Comparison of ENCODE assay signal across 8 cellular contexts in the genomic region with DNA sequence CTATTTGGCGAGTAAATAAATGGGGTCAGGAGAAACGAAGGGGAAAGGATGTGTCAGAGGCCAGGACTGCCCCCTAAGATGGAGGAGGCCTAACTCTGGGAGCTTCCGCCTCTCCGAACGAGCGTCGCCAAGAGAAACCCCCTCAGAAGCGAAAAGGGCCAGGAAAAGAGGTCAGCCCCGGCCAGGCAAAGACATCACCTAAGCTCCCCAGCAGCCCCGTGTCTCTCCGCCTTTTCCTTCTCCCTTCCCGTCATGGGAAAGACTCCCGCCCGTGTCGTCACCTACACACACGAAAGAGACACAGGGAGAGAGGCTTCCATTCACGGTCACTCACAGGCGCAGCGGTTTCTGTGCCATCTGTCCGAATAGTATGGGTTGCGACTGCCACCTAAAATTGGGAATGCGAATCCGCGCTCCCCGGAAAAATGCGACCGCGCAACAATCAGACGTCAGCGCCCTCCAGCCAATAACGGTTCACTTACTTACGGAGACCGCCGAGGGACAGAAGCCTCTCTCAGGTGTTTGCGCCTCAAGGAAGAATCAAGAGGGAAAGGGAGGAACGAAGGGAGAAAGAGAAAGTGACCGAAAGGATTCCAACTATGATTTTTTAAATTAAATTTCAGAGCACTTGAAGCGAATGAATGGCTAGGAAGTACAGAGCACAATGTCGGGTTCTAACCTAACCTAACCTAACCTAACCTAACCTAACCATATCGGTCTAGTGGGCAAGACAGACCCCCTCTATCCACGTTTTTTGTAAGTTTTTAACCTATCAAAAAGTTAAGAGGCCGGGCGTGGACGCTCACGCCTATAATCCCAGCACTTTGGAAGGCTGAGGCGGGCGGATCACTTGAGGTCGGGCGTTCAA.
DNase-seq lines count a peak whose midpoint lies in the region; ATAC-seq and TF ChIP-seq lines count a peak whose summit lies in the region.

CWF19L1 (minus strand) TSS at position 402 of the 868 bp plus-strand sequence; CDS start at position 357, 45 bp downstream.

- DNase-seq in DMS 273 (lab: John Stamatoyannopoulos, UW; ENCODE audit: unreplicated experiment) = peak; percentile 90
- peak; percentile 51 for DNase-seq in LNCaP clone FGC (ENCODE audit: low read depth)
- DNase-seq in SHP77 (lab: John Stamatoyannopoulos, UW) = peak; percentile 53 to 88
- DNase-seq in activated effector memory CD4-positive, alpha-beta T cell treated with anti-CD3 and anti-CD28 coated beads, Interleukin-2, amount 50 U/mL, for 16 hours = peak; percentile 91
- peak; percentile 68 for DNase-seq in fibroblast of the conjunctiva (ENCODE audit: low read depth)
- DNase-seq in nephron progenitor cell = peak; percentile 78

- peak within 1 kb of the TSS; percentile 76 for H3K4me3 ChIP-seq in LNCaP clone FGC (ENCODE audit: low read depth, low read length)

- H3K4me1 Mint-ChIP-seq in nephron progenitor cell = peaks cover 18% of the 10 kb centered on the region
- H3K4me1 Mint-ChIP-seq in stimulated activated naive CD8-positive, alpha-beta T cell treated with anti-CD3 and anti-CD28 coated beads, Interleukin-15, Interleukin-2, amounts not matched to agents 100 ng/mL and 50 ng/mL, for 24 hours (ENCODE audit: low read depth) = peaks cover 28% of the 10 kb centered on the region

- peaks cover 3% of the 10 kb centered on the region for H3K27me3 Mint-ChIP-seq in nephron progenitor cell (ENCODE audit: low read depth, poor library complexity)
- no peaks in the 10 kb centered on the region for H3K27me3 Mint-ChIP-seq in stimulated activated naive CD8-positive, alpha-beta T cell treated with anti-CD3 and anti-CD28 coated beads, Interleukin-15, Interleukin-2, amounts not matched to agents 100 ng/mL and 50 ng/mL, for 24 hours

- peak within 1 kb of the TSS; percentile 100 for H3K27ac Mint-ChIP-seq in nephron progenitor cell
- H3K27ac Mint-ChIP-seq in stimulated activated naive CD8-positive, alpha-beta T cell treated with anti-CD3 and anti-CD28 coated beads, Interleukin-15, Interleukin-2, amounts not matched to agents 100 ng/mL and 50 ng/mL, for 24 hours = peak within 1 kb of the TSS; percentile 100

- H3K4me3 Mint-ChIP-seq in nephron progenitor cell = peak within 1 kb of the TSS; percentile 100
- H3K4me3 Mint-ChIP-seq in stimulated activated naive CD8-positive, alpha-beta T cell treated with anti-CD3 and anti-CD28 coated beads, Interleukin-15, Interleukin-2, amounts not matched to agents 100 ng/mL and 50 ng/mL, for 24 hours = peak within 1 kb of the TSS; percentile 100

- peak; percentile 75 for ATAC-seq in GM21717 (IDR thresholded peaks at IDR 0.05; ENCODE audit: unreplicated experiment)

- TF ChIP-seq CTCF in LNCaP clone FGC (IDR thresholded peaks at IDR 0.05; ENCODE audit: control insufficient read depth, extremely low read depth, insufficient read depth) (no peak), nephron progenitor cell (IDR thresholded peaks at IDR 0.05) (no peak)

- H3K36me3 Mint-ChIP-seq in nephron progenitor cell (ENCODE audit: low read depth) = peaks cover 11% of the 10 kb centered on the region
- peaks cover 10% of the 10 kb centered on the region for H3K36me3 Mint-ChIP-seq in stimulated activated naive CD8-positive, alpha-beta T cell treated with anti-CD3 and anti-CD28 coated beads, Interleukin-15, Interleukin-2, amounts not matched to agents 100 ng/mL and 50 ng/mL, for 24 hours (ENCODE audit: low read depth)

- peaks cover 4% of the 10 kb centered on the region for H3K9me3 Mint-ChIP-seq in nephron progenitor cell
- H3K9me3 Mint-ChIP-seq in stimulated activated naive CD8-positive, alpha-beta T cell treated with anti-CD3 and anti-CD28 coated beads, Interleukin-15, Interleukin-2, amounts not matched to agents 100 ng/mL and 50 ng/mL, for 24 hours = no peaks in the 10 kb centered on the region

Comparison
In these comparisons a context has a peak if more than half of its experiments do, and no peak if none do; other contexts are left out.
1. Peak in every context shown above with its lines: DNase-seq, ATAC-seq and H3K4me3 ChIP-seq.